ENCODE assay signal across 9 cellular contexts in genomic region chr7:114944742-114945625, GRCh38. TPM values are rescaled to one million over a fixed set of nuclear protein-coding genes. Genes with fewer than 3 reads are reported as not detected.
DNase-seq lines count a peak whose midpoint lies in the region; ATAC-seq, FAIRE-seq and TF ChIP-seq lines count a peak whose summit lies in the region.
"Had no signal": no experiment of that assay in that cellular context is flagged by ENCODE, and none has a peak within 500 bp of the region (broad histone marks: within the 10 kb centered on the region; RNA-seq: fewer than 3 reads in every experiment).

No MANE protein-coding gene starts in this region.

- H4K8ac ChIP-seq in mesenchymal stem cell (ENCODE audit: low read length), result peak overlapping the region; percentile 55

- TF ChIP-seq CTCF in tibial nerve (IDR thresholded peaks at IDR 0.05), result no peak

- no peak overlapping the region for H2AK5ac ChIP-seq in mesenchymal stem cell (ENCODE audit: low read length, severe bottlenecking)

- H3K27me3 ChIP-seq in mesenchymal stem cell (ENCODE audit: control insufficient read depth in 1 of 2, insufficient read depth in 1 of 2, low read length in 2 of 2), result no peaks in the 10 kb centered on the region
- no peaks in the 10 kb centered on the region for H3K27me3 ChIP-seq in tibial nerve

- H2BK120ac ChIP-seq in mesenchymal stem cell (ENCODE audit: low read depth, low read length), result no peak overlapping the region

- H3K4me1 ChIP-seq in mesenchymal stem cell (ENCODE audit: control insufficient read depth, insufficient read depth, low read depth, low read length) (peaks cover 2% of the 10 kb centered on the region), tibial nerve (peaks cover 0 to 64% (median 12%) of the 10 kb centered on the region in 4 donors)

- H2BK12ac ChIP-seq in mesenchymal stem cell (ENCODE audit: low read length in 2 of 2), result peak overlapping the region in 1 of 2 experiments; percentile 56

- H4K91ac ChIP-seq in mesenchymal stem cell (ENCODE audit: low read length), result no peak overlapping the region

- peaks cover 0 to 59% of the 10 kb centered on the region in 2 experiments for H3K36me3 ChIP-seq in mesenchymal stem cell (ENCODE audit: control insufficient read depth in 1 of 2, insufficient read depth in 2 of 2, low read depth in 1 of 2, low read length in 2 of 2)
- no peaks in the 10 kb centered on the region for H3K36me3 ChIP-seq in tibial nerve

- no peak for TF ChIP-seq POLR2A in tibial nerve (IDR thresholded peaks at IDR 0.05)

- H3K9me3 ChIP-seq in mesenchymal stem cell (ENCODE audit: control insufficient read depth, low read length), result no peaks in the 10 kb centered on the region
- no peaks in the 10 kb centered on the region for H3K9me3 ChIP-seq in tibial nerve

- no peak overlapping the region for H3K4ac ChIP-seq in mesenchymal stem cell (ENCODE audit: low read depth in 1 of 2, low read length in 2 of 2)

- 15% methylated on average over 13 of the region's 19 CpGs for WGBS in mesenchymal stem cell
- WGBS in tibial nerve, 2 donors, result 39 to 41% methylated on average over 19 of the region's 19 CpGs

- H3K23ac ChIP-seq in mesenchymal stem cell (ENCODE audit: low read length in 2 of 2), result no peak overlapping the region

- H2BK15ac ChIP-seq in mesenchymal stem cell (ENCODE audit: low read depth, poor library complexity, severe bottlenecking), result no peak overlapping the region

- peak; percentile 8 for DNase-seq in NCI-H82 (lab: John Stamatoyannopoulos, UW)
- DNase-seq in NCI-H82 treated with DMSO at 0.1 percent for 48 hours (lab: John Stamatoyannopoulos, UW; ENCODE audit: unreplicated experiment), result no peak
- DNase-seq in mesenchymal stem cell, result peak; percentile 90
- DNase-seq in tibial nerve (ENCODE audit: low spot score in 2 of 2), result peak; percentile 53 to 81
- DNase-seq in RCC 7860 (ENCODE audit: low spot score), result no peak
- DNase-seq in AML-193 (lab: John Stamatoyannopoulos, UW), result no peak
- DNase-seq: 8988T had no signal

- H3K4me2 ChIP-seq in mesenchymal stem cell (ENCODE audit: low read length, poor library complexity, severe bottlenecking), result peak overlapping the region; percentile 41

- no peak overlapping the region for H3K14ac ChIP-seq in mesenchymal stem cell (ENCODE audit: low read length in 2 of 2)

- peak in 1 of 2 donors; percentile 64 for TF ChIP-seq EP300 in tibial nerve (IDR thresholded peaks at IDR 0.05)

- peak overlapping the region; percentile 85 for H3K9ac ChIP-seq in mesenchymal stem cell (ENCODE audit: low read length)

- H3K4me3 ChIP-seq in mesenchymal stem cell (ENCODE audit: insufficient read depth in 1 of 2, low read depth in 1 of 2, low read length in 2 of 2) (peak overlapping the region in 1 of 2 experiments; percentile 72), tibial nerve (peak overlapping the region in 2 of 4 donors; percentile 14 to 44)

- H3K27ac ChIP-seq in mesenchymal stem cell (ENCODE audit: low read length, poor library complexity, severe bottlenecking), result no peak overlapping the region
- H3K27ac ChIP-seq in tibial nerve, result peak overlapping the region; percentile 28 to 80 (median 67)

- ATAC-seq in HG02852 (IDR thresholded peaks at IDR 0.05; ENCODE audit: unreplicated experiment), result no peak

- peak; percentile 53 for FAIRE-seq in endometrium (lab: Jason Lieb, UNC)
- FAIRE-seq in RCC 7860 (lab: Jason Lieb, UNC), result no peak

- H3K18ac ChIP-seq in mesenchymal stem cell (ENCODE audit: low read depth in 1 of 2, low read length in 2 of 2), result peak overlapping the region in 1 of 2 experiments; percentile 41

- peaks cover 16% of the 10 kb centered on the region for H3K79me1 ChIP-seq in mesenchymal stem cell (replicated peaks; ENCODE audit: low read length, poor library complexity, severe bottlenecking)

- no peak overlapping the region for H2AFZ ChIP-seq in mesenchymal stem cell (ENCODE audit: low read depth, low read length)

- H2BK5ac ChIP-seq in mesenchymal stem cell (ENCODE audit: low read depth, low read length, poor library complexity, severe bottlenecking), result no peak overlapping the region

RNA-seq across cellular contexts. Expression of gene MDFIC, which starts 23.1 kb away (rescaled TPM):
- polyA plus RNA-seq in mesenchymal stem cell (2013, experiment 1 of 2), result 19.8 TPM
- polyA plus RNA-seq in mesenchymal stem cell (2013, experiment 2 of 2), result 22.1 TPM
- total RNA-seq in tibial nerve, result 10 to 100 TPM; 41.2 to 72.2 (median 67.4) TPM

Comparison
In these comparisons a context has a peak if more than half of its experiments do, and no peak if none do; other contexts are left out.
1. DNase-seq: peak in NCI-H82 (single experiment), mesenchymal stem cell (single experiment) and tibial nerve (2 of 2); none in NCI-H82 treated with DMSO at 0.1 percent for 48 hours (single experiment), RCC 7860 (single experiment) and AML-193 (0 of 2).